Comparison of ENCODE assay signal across 22 cellular contexts in genomic region chr7:96976106-96976505, GRCh38. TPM values are rescaled to one million over a fixed set of nuclear protein-coding genes. Genes with fewer than 3 reads are reported as not detected.
"Had no signal": no experiment of that assay in that cellular context is flagged by ENCODE, and none has a peak within 500 bp of the region (broad histone marks: within the 10 kb centered on the region; RNA-seq: fewer than 3 reads in every experiment).

No MANE protein-coding gene starts in this region.

- H3K4me1 ChIP-seq: SJCRH30 had no signal

- H3K9me3 ChIP-seq: SJCRH30 had no signal

- H3K4me3 ChIP-seq: SJCRH30, SK-N-MC had no signal

- DNase-seq: Kasumi-1, MM.1S, NCI-H1092 treated with DMSO at 0.1 percent for 48 hours, NCI-H1436, NCI-H187 treated with DMSO at 0.1 percent for 48 hours, NCI-H2029 treated with DMSO at 0.1 percent for 48 hours, NCI-H2171 treated with DMSO at 0.1 percent for 48 hours, NCI-H345, NCI-H446 treated with DMSO at 0.1 percent for 48 hours, NCI-H524, NCI-H526 treated with DMSO at 0.1 percent for 48 hours, NCI-H774, PC-3, SHP77 treated with DMSO at 0.1 percent for 48 hours, SJCRH30 had no signal

- H3K36me3 ChIP-seq: SJCRH30 had no signal

- ATAC-seq: Panc1, PC-3, Right ventricle myocardium inferior had no signal

- H3K9ac ChIP-seq: KMS-11 had no signal

- H3K4me2 ChIP-seq: KMS-11 had no signal

- H3K27ac ChIP-seq: HL-60, KMS-11, SJCRH30, SK-N-MC had no signal

- H3K27me3 ChIP-seq: SJCRH30 had no signal

- FAIRE-seq: HTR-8/SVneo had no signal

RNA-seq across cellular contexts. Expression of gene DLX6, which starts 29.2 kb away (rescaled TPM):
- total RNA-seq: PC-3; Right ventricle myocardium inferior; T-helper 1 cell treated with Interleukin-12 subunit alpha and Interleukin-12 subunit beta and Interleukin-4 antibody, amounts not matched to agents 30 ng/mL and 1 ng/mL, for 36 hours had no signal

RNA-seq across cellular contexts. Expression of gene DLX5, which starts 48.5 kb away (rescaled TPM):
- total RNA-seq: Right ventricle myocardium inferior; SJCRH30; T-helper 1 cell treated with Interleukin-12 subunit alpha and Interleukin-12 subunit beta and Interleukin-4 antibody, amounts not matched to agents 30 ng/mL and 1 ng/mL, for 36 hours had no signal
